ENCODE assay signal across 9 cellular contexts in the genomic region with DNA sequence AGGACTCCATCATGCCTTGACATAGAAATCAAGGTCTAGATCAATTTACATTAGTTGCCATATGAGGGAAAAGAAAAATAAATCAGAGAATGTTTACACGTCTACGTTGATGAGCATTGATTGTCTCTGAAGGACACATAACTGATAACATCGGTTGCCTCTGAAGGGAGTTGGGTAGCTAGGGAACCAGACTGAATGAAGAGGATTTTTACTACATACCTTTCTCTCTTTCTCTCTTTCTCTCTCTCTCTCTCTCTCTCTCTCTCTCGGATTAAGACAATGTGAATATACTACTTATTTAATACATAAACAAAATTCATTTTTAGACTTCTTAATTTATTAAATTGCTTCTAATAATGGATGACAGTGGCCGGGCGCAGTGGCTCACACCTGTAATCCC.
"Had no signal": no experiment of that assay in that cellular context is flagged by ENCODE, and none has a peak within 500 bp of the region (broad histone marks: within the 10 kb centered on the region; RNA-seq: fewer than 3 reads in every experiment).

No MANE protein-coding gene starts in this region.

- H3K27ac ChIP-seq: HL-60, KMS-11 had no signal

- H3K9ac ChIP-seq: KMS-11 had no signal

- FAIRE-seq: HepG2, HTR-8/SVneo, K562 had no signal

- H3K27ac Mint-ChIP-seq: IgD-negative memory B cell had no signal

- H3K4me3 ChIP-seq: K562 had no signal

- ATAC-seq: HepG2, K562 had no signal

- DNase-seq: IMR-90, KBM-7, KG1 had no signal

- H3K27me3 Mint-ChIP-seq: IgD-negative memory B cell had no signal

- H3K36me3 Mint-ChIP-seq: IgD-negative memory B cell had no signal

- H3K4me2 ChIP-seq: KMS-11 had no signal

- H3K4me3 Mint-ChIP-seq: IgD-negative memory B cell had no signal

- H3K4me1 Mint-ChIP-seq: IgD-negative memory B cell had no signal
